14 cellular contexts compared by ENCODE assay signal in genomic region chr7:111929258-111929657, GRCh38.
"Had no signal": no experiment of that assay in that cellular context is flagged by ENCODE, and none has a peak within 500 bp of the region (broad histone marks: within the 10 kb centered on the region; RNA-seq: fewer than 3 reads in every experiment).

No MANE protein-coding gene starts in this region.

- H3K36me3 ChIP-seq: cardiac muscle cell had no signal

- H3K27me3 ChIP-seq: ascending aorta, testis had no signal

- ATAC-seq: activated CD8-positive, alpha-beta T cell treated with anti-CD3 and anti-CD28 coated beads, Interleukin-2, amount 10 ng/mL, durations not matched to agents 7 days and 5 days; left cardiac atrium; natural killer cell had no signal

- FAIRE-seq: colon had no signal

- DNase-seq: activated CD4-positive, alpha-beta T cell treated with anti-CD3 and anti-CD28 coated beads for 48 hours; activated CD8-positive, alpha-beta memory T cell treated with anti-CD3 and anti-CD28 coated beads, Interleukin-2, amount 50 U/mL, for 48 hours; activated CD8-positive, alpha-beta T cell treated with anti-CD3 and anti-CD28 coated beads, Interleukin-2, amount 10 ng/mL, durations not matched to agents 7 days and 5 days; activated naive CD8-positive, alpha-beta T cell treated with anti-CD3 and anti-CD28 coated beads, Interleukin-2, amount 10 ng/mL, durations not matched to agents 7 days and 5 days; foreskin melanocyte; head of caudate nucleus; left cardiac atrium; natural killer cell; stimulated activated CD4-positive, alpha-beta T cell treated with anti-CD3 and anti-CD28 coated beads, Interleukin-15, amount 100 ng/mL, for 24 hours; stimulated activated CD4-positive, alpha-beta T cell treated with anti-CD3 and anti-CD28 coated beads, Interleukin-4, amount 100 ng/mL, for 24 hours; testis had no signal

- H3K27ac ChIP-seq: ascending aorta, cardiac muscle cell, testis had no signal

- H3K4me1 ChIP-seq: ascending aorta, testis had no signal

- H3K9me3 ChIP-seq: ascending aorta, testis had no signal

- H3K4me3 ChIP-seq: ascending aorta, cardiac muscle cell, testis had no signal
